ENCODE assay signal across 7 cellular contexts in genomic region chr3:65402597-65402996, GRCh38.
A peak's percentile ranks its signal among the peaks of the same experiment; 100 is the strongest.
DNase-seq lines count a peak whose midpoint lies in the region; ATAC-seq and TF ChIP-seq lines count a peak whose summit lies in the region.

No MANE protein-coding gene starts in this region.

- H3K4me1 ChIP-seq in HEK293 (ENCODE audit: control insufficient read depth, insufficient read depth, low read length) = no peaks in the 10 kb centered on the region

- TF ChIP-seq CTCF in HEK293 (tag by site-specific recombination; IDR thresholded peaks at IDR 0.05) (no peak), fibroblast of villous mesenchyme (IDR thresholded peaks at IDR 0.05; ENCODE audit: insufficient read depth, low read depth, low read length) (no peak)

- H3K27ac ChIP-seq in HEK293 (ENCODE audit: extremely low read depth, low read depth, low read length) = no peak overlapping the region

- H3K4me3 ChIP-seq in HEK293 (ENCODE audit: low read depth, low read length) (no peak overlapping the region), fibroblast of villous mesenchyme (ENCODE audit: low read depth, low read length) (no peak overlapping the region)

- POLR2A ChIA-PET in HEK293 (lab: Yijun Ruan, JAX) = no interaction called here

- CTCF ChIA-PET in HEK293 (lab: Yijun Ruan, JAX) = no interaction called here

- no peaks in the 10 kb centered on the region for H3K9me3 ChIP-seq in HEK293 (ENCODE audit: control insufficient read depth, insufficient read depth, low read depth, low read length)

- ATAC-seq in HG03039 (IDR thresholded peaks at IDR 0.05; ENCODE audit: unreplicated experiment) = no peak

- H3K36me3 ChIP-seq in HEK293 (ENCODE audit: control insufficient read depth in 2 of 2, insufficient read depth in 1 of 2, low read length in 2 of 2) = no peaks in the 10 kb centered on the region

- peak; percentile 18 for DNase-seq in SW480 (ENCODE audit: low spot score)
- peak; percentile 29 for DNase-seq in fibroblast of villous mesenchyme (ENCODE audit: low read depth)
- DNase-seq in smooth muscle cell of the brain vasculature (ENCODE audit: low read depth, low spot score) = peak; percentile 36
- no peak for DNase-seq in activated CD4-positive, CD25-positive, alpha-beta regulatory T cell (lab: John Stamatoyannopoulos, UW)
- no peak for DNase-seq in NCI-H526 (lab: John Stamatoyannopoulos, UW)

TF ChIP-seq in HEK293, 187 proteins besides CTCF, POLR2A, EP300 and RAD21:
- TF ChIP-seq ZFP3 (tag by site-specific recombination; IDR thresholded peaks at IDR 0.05; ENCODE audit: low read depth) (no peak), ZNF488 (tag by site-specific recombination; IDR thresholded peaks at IDR 0.05) (no peak), ZNF404 (tag by site-specific recombination; IDR thresholded peaks at IDR 0.05) (no peak), ZFHX2 (tag by site-specific recombination; conservative IDR thresholded peaks at IDR 0.05) (peak; percentile 62), SCRT2 (tag by site-specific recombination; IDR thresholded peaks at IDR 0.05) (no peak), OSR2 (tag by site-specific recombination; IDR thresholded peaks at IDR 0.05) (no peak), ZBTB20 (tag by site-specific recombination; IDR thresholded peaks at IDR 0.05) (peak; percentile 69), KLF10 (tag by site-specific recombination; IDR thresholded peaks at IDR 0.05) (no peak), ZNF629 (tag by site-specific recombination; IDR thresholded peaks at IDR 0.05) (peak; percentile 46), ZNF660 (tag by site-specific recombination; IDR thresholded peaks at IDR 0.05) (0 out of 2 replicates have a peak, but pooled peaks have one; percentile 40), EGR2 (tag by site-specific recombination; IDR thresholded peaks at IDR 0.05; ENCODE audit: low read depth) (peak; percentile 53; the same call in 1 of the 2 replicates), GLIS1 (tag by site-specific recombination; IDR thresholded peaks at IDR 0.05) (0 out of 2 replicates have a peak, but pooled peaks have one; percentile 21), ZNF792 (tag by site-specific recombination; IDR thresholded peaks at IDR 0.05) (no peak), ATF2 (tag by site-specific recombination; IDR thresholded peaks at IDR 0.05; ENCODE audit: low read depth) (0 out of 2 replicates have a peak, but pooled peaks have one; percentile 25), ZIC2 (tag by site-specific recombination; IDR thresholded peaks at IDR 0.05) (no peak), ZNF600 (tag by site-specific recombination; IDR thresholded peaks at IDR 0.05) (peak; percentile 29; the same call in 1 of the 2 replicates)
- TF ChIP-seq, protein P1, sequence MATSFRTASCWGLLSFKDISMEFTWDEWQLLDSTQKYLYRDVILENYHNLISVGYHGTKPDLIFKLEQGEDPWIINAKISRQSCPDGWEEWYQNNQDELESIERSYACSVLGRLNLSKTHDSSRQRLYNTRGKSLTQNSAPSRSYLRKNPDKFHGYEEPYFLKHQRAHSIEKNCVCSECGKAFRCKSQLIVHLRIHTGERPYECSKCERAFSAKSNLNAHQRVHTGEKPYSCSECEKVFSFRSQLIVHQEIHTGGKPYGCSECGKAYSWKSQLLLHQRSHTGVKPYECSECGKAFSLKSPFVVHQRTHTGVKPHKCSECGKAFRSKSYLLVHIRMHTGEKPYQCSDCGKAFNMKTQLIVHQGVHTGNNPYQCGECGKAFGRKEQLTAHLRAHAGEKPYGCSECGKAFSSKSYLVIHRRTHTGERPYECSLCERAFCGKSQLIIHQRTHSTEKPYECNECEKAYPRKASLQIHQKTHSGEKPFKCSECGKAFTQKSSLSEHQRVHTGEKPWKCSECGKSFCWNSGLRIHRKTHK (tag by site-specific recombination; IDR thresholded peaks at IDR 0.05) = no peak

Comparison
In these comparisons a context has a peak if more than half of its experiments do, and no peak if none do; other contexts are left out.
1. DNase-seq: peak in SW480 (single experiment), fibroblast of villous mesenchyme (single experiment) and smooth muscle cell of the brain vasculature (single experiment); none in activated CD4-positive, CD25-positive, alpha-beta regulatory T cell (0 of 4) and NCI-H526 (0 of 2).